In the genomic region with DNA sequence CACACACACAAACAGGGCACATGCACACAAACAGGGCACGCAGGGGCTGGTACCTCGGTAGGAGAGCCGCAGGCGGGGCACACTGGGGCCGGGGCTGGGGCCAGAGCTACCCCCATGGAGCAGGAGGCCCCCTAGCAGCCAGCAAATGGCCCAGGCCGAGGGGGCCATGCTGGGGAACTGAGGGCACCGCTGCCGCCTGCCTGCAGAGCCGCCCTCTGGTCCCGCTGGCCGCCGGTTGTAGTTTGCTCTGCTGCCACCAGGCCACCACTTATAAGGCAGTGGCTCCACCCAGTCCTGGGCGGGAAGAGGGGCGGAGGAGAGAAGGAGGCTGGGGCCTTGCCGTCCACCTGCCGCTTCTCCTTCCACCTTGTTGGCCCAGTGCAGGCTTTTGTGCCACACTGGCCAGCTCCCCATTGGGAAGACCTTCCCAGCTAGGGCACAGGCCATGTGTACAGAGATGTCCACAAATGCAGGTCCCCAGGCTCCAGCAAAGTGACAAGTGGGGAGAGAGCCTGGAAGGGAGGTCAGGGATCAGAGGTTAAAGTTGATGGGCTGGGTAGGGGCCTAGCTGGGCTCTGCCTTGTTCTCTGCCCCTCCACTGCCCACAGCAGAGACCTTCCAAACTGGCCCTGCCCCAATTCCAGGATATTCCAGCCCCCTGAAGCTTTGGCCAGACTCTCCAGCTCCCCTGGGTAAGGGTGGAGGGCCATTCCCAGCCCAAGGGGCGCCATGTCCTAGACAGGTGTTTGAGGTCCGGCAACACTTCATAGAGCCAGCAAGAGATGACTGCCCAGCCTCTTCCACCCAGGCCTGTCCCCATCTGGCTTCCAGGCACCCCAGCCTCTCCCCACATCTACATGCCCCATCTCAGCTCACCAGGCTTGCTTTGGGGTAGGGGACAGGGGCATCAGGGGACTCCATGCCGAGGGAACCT, we compare ENCODE assay signal across 8 cellular contexts. TPM values are rescaled to one million over a fixed set of nuclear protein-coding genes. Genes with fewer than 3 reads are reported as not detected.
DNase-seq lines count a peak whose midpoint lies in the region; TF ChIP-seq lines count a peak whose summit lies in the region.

A gene (minus strand): TSS at position 244 of the 934 bp plus-strand sequence. CDS start 76 bp downstream, at position 168.

- in situ Hi-C loops in G401 (cut with HindIII; ENCODE audit: low sequenced_read_pairs) (no loop called here), T47D (cut with HindIII; ENCODE audit: low pct_unique_long_range_greater_than_20kb, low sequenced_read_pairs) (no loop called here)

- H3K4me3 ChIP-seq in kidney epithelial cell (ENCODE audit: low read depth, low read length): no peak within 1 kb of the TSS

- TF ChIP-seq CTCF in kidney epithelial cell (IDR thresholded peaks at IDR 0.05; ENCODE audit: insufficient read depth, low read length, poor library complexity, severe bottlenecking): peak; percentile 60

- peaks cover 5% of the 10 kb centered on the region for H3K27me3 ChIP-seq in kidney epithelial cell (ENCODE audit: control insufficient read depth, insufficient read depth, low read length)

- H3K36me3 ChIP-seq in kidney epithelial cell (ENCODE audit: control insufficient read depth, insufficient read depth, low read length): no peaks in the 10 kb centered on the region

- DNase-seq in G401 (ENCODE audit: low spot score) (peak; percentile 94), H4 (ENCODE audit: low spot score) (peak; percentile 58), M059J (ENCODE audit: low read depth) (peak; percentile 40), UCSD-AML1 (lab: John Stamatoyannopoulos, UW; ENCODE audit: unreplicated experiment) (peak; percentile 78), T47D (ENCODE audit: low read depth in 1 of 2, low spot score in 1 of 2) (peak; percentile 30 to 85), kidney epithelial cell (ENCODE audit: low read depth) (no peak), NCI-H1105 treated with DMSO at 0.1 percent for 48 hours (lab: John Stamatoyannopoulos, UW) (no peak)
- DNase-seq in stimulated activated CD4-positive, alpha-beta T cell treated with anti-CD3 and anti-CD28 coated beads, Interleukin-4, amount 100 ng/mL, for 48 hours (ENCODE audit: low read depth in 2 of 2): peak; percentile 73 to 80

RNA-seq across cellular contexts. Expression of the gene that starts here (rescaled TPM):
- total RNA-seq in G401 (2014; rRNA removed; shearing (Covaris generic)): 0.10 and 0.98 TPM in 2 replicates
- 0.29 TPM in 1 of 2 replicates, not detected in the other for total RNA-seq in H4 (2014; rRNA removed; shearing (Covaris generic))
- total RNA-seq in M059J (2014; rRNA removed; shearing (Covaris generic)): 0.07 TPM in 1 of 2 replicates, not detected in the other
- 0.21 TPM in 1 of 2 replicates, not detected in the other for total RNA-seq in kidney epithelial cell

Comparison
In these comparisons a context has a peak if more than half of its experiments do, and no peak if none do; other contexts are left out.
1. Peak in DNase-seq in G401; RNA of the gene not detected or under 1 TPM.
2. Peak in DNase-seq in H4; RNA of the gene not detected or under 1 TPM.
3. Peak in DNase-seq in M059J; RNA of the gene not detected or under 1 TPM.
4. DNase-seq: peak in UCSD-AML1 (single experiment), T47D (2 of 2) and stimulated activated CD4-positive, alpha-beta T cell treated with anti-CD3 and anti-CD28 coated beads, Interleukin-4, amount 100 ng/mL, for 48 hours (2 of 2); none in kidney epithelial cell (single experiment) and NCI-H1105 treated with DMSO at 0.1 percent for 48 hours (single experiment).